Comparison of ENCODE assay signal across 8 cellular contexts in genomic region chr2:26345554-26346453, GRCh38. TPM values are rescaled to one million over a fixed set of nuclear protein-coding genes. Genes with fewer than 3 reads are reported as not detected.
A peak's percentile ranks its signal among the peaks of the same experiment; 100 is the strongest.
DNase-seq lines count a peak whose midpoint lies in the region; ATAC-seq, FAIRE-seq and TF ChIP-seq lines count a peak whose summit lies in the region.

Gene SELENOI (plus strand): TSS chr2:26346143. CDS start chr2:26346233, 90 bp downstream.

- DNase-seq in ACHN = peak; percentile 100
- DNase-seq in NCI-H2227 (lab: John Stamatoyannopoulos, UW; ENCODE audit: unreplicated experiment) = peak; percentile 100
- peak; percentile 100 for DNase-seq in WERI-Rb-1
- peak; percentile 98 for DNase-seq in bronchial epithelial cell (ENCODE audit: low read depth)

- H3K27me3 ChIP-seq in WERI-Rb-1 (ENCODE audit: insufficient read depth, low read depth, severe bottlenecking) (no peaks in the 10 kb centered on the region), bronchial epithelial cell (ENCODE audit: control insufficient read depth, insufficient read depth, low read length) (no peaks in the 10 kb centered on the region), iPS-20b (ENCODE audit: insufficient read depth, low read length) (no peaks in the 10 kb centered on the region)

- peak within 1 kb of the TSS; percentile 86 for H3K27ac ChIP-seq in WERI-Rb-1
- peak within 1 kb of the TSS; percentile 99 for H3K27ac ChIP-seq in iPS-20b (ENCODE audit: low read length)
- H3K27ac ChIP-seq in skin epidermis = peak within 1 kb of the TSS; percentile 63 to 96 (median 92)

- in situ Hi-C loops in ACHN (cut with HindIII; ENCODE audit: low pct_ligation_motif_present, low pct_unique_long_range_greater_than_20kb, low sequenced_read_pairs) = no loop called here

- FAIRE-seq in bronchial epithelial cell (lab: Jason Lieb, UNC) = no peak

- H3K9ac ChIP-seq in iPS-20b (ENCODE audit: low read depth, low read length) = peak within 1 kb of the TSS; percentile 97

- peak within 1 kb of the TSS; percentile 78 for H3K4me3 ChIP-seq in WERI-Rb-1 (ENCODE audit: low read depth, low read length)
- peak within 1 kb of the TSS; percentile 84 for H3K4me3 ChIP-seq in bronchial epithelial cell (ENCODE audit: low read depth, low read length)
- peak within 1 kb of the TSS; percentile 94 for H3K4me3 ChIP-seq in iPS-20b (ENCODE audit: low read length)
- H3K4me3 ChIP-seq in skin epidermis = peak within 1 kb of the TSS; percentile 78 to 99 (median 97)

- H3K4me1 ChIP-seq in iPS-20b (ENCODE audit: insufficient read depth, low read length) = peaks cover 8% of the 10 kb centered on the region; the same call in 1 of the 2 replicates

- TF ChIP-seq CTCF in WERI-Rb-1 (IDR thresholded peaks at IDR 0.05; ENCODE audit: low read depth, low read length) (no peak), bronchial epithelial cell (IDR thresholded peaks at IDR 0.05; ENCODE audit: insufficient read depth, low read length, severe bottlenecking) (no peak)

- no peaks in the 10 kb centered on the region for H3K9me3 ChIP-seq in WERI-Rb-1 (ENCODE audit: severe bottlenecking)
- H3K9me3 ChIP-seq in iPS-20b (ENCODE audit: insufficient read depth, low read depth, low read length) = no peaks in the 10 kb centered on the region

- peaks cover 8% of the 10 kb centered on the region for H3K36me3 ChIP-seq in WERI-Rb-1
- no peaks in the 10 kb centered on the region for H3K36me3 ChIP-seq in bronchial epithelial cell (ENCODE audit: control insufficient read depth, insufficient read depth, low read length)
- H3K36me3 ChIP-seq in iPS-20b (ENCODE audit: insufficient read depth, low read depth, low read length) = no peaks in the 10 kb centered on the region

- ATAC-seq in GM18873 (IDR thresholded peaks at IDR 0.05; ENCODE audit: low FRiP score, unreplicated experiment) = peak; percentile 95
- peak; percentile 95 for ATAC-seq in HG03139 (IDR thresholded peaks at IDR 0.05; ENCODE audit: unreplicated experiment)

RNA-seq across cellular contexts. Expression of gene SELENOI, which starts in this region (rescaled TPM):
- total RNA-seq in bronchial epithelial cell = 28.0 and 32.6 TPM in 2 replicates

Comparison
In these comparisons a context has a peak if more than half of its experiments do, and no peak if none do; other contexts are left out.
1. Peak in every context shown above with its lines: DNase-seq, ATAC-seq, H3K4me3 ChIP-seq and H3K27ac ChIP-seq.